In the genomic region with DNA sequence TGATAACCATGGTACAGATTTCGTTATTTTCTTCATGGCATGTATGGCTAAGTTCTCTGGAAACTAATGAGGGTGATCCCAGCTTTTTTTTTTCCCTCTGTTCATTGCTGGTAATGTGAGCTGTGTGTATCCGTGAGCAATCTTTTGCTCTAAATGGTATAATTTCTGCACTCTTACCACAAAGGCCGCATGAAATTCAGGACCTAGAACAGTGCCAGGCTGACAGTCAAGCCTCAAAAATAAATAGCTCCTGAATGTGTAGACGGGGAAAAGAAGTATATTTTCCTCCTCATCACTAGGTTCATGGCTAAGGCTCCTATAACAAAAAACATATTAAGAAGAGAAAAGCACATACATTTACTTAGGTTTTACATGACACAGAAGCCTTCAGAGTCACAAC, we compare ENCODE assay signal across 22 cellular contexts.
DNase-seq lines count a peak whose midpoint lies in the region; ATAC-seq, FAIRE-seq and TF ChIP-seq lines count a peak whose summit lies in the region.
"Had no signal": no experiment of that assay in that cellular context is flagged by ENCODE, and none has a peak within 500 bp of the region (broad histone marks: within the 10 kb centered on the region; RNA-seq: fewer than 3 reads in every experiment).

No MANE protein-coding gene starts in this region.

- no peak overlapping the region for H3K23ac ChIP-seq in H1 (ENCODE audit: insufficient read length)

- 72% methylated on average over 2 of the region's 4 CpGs for WGBS in HUES64
- 55% methylated on average over 4 of the region's 4 CpGs; no CpG with 5 or more reads in 1 of the 2 experiments for WGBS in H1 (ENCODE audit: extremely low coverage in 1 of 2, insufficient coverage in 1 of 2, insufficient read length in 1 of 2, insufficient replicate concordance in 2 of 2, low coverage in 1 of 2, low lambda C conversion rate in 2 of 2, missing lambda C conversion rate in 1 of 2), 2 experiments
- 49% methylated on average over 4 of the region's 4 CpGs for WGBS in right cardiac atrium

- H3K27ac ChIP-seq in GM23338 (ENCODE audit: low read depth), result no peak overlapping the region
- peak overlapping the region; percentile 92; the same call in 1 of the 2 replicates for H3K27ac ChIP-seq in HUES64 (ENCODE audit: low read depth, low read length)
- H3K27ac ChIP-seq in H1 (ENCODE audit: low read depth, low read length), result no peak overlapping the region
- H3K27ac ChIP-seq in right cardiac atrium (ENCODE audit: low read length), result no peak overlapping the region
- H3K27ac ChIP-seq: GM23248, HL-60 had no signal

- H2AFZ ChIP-seq in GM23338 (no peak overlapping the region; the same call in 1 of the 2 replicates), H1 (ENCODE audit: low read length) (no peak overlapping the region)
- H2AFZ ChIP-seq: GM23248 had no signal

- intact Hi-C loops in right cardiac atrium (cut with DNase I), result loop anchor here in 1 of 4 donors (10.0 kb wide), 1 partner anchor 738 kb away; no protein-coding TSS in a partner anchor
- intact Hi-C loops in posterior cingulate gyrus (cut with DNase I), result no loop called here

- no peak for TF ChIP-seq POLR2A in H1 (IDR thresholded peaks at IDR 0.05; ENCODE audit: control extremely low read depth in 1 of 2, low read depth in 2 of 2, low read length in 2 of 2)

- no peaks in the 10 kb centered on the region for H4K20me1 ChIP-seq in GM23338 (replicated peaks; ENCODE audit: insufficient read depth)
- H4K20me1 ChIP-seq in H1 (replicated peaks in 1 of 2; ENCODE audit: control insufficient read depth in 1 of 2, insufficient read depth in 2 of 2, low read length in 2 of 2), result no peaks in the 10 kb centered on the region

- H3K9me2 ChIP-seq in GM23338 (ENCODE audit: insufficient read depth), result no peaks in the 10 kb centered on the region; the same call in 1 of the 2 replicates

- H3K79me2 ChIP-seq in GM23338 (replicated peaks; ENCODE audit: insufficient read depth), result no peaks in the 10 kb centered on the region
- H3K79me2 ChIP-seq in H1 (ENCODE audit: control insufficient read depth in 1 of 2, insufficient read depth in 2 of 2, low read length in 2 of 2), result no peaks in the 10 kb centered on the region

- peaks cover 42% of the 10 kb centered on the region for H3K4me1 Mint-ChIP-seq in GM23338
- H3K4me1 Mint-ChIP-seq: CD14-positive monocyte had no signal

- H4K5ac ChIP-seq in H1 (ENCODE audit: insufficient read length, low read depth, low read length), result no peak overlapping the region

- no peak overlapping the region for H3K18ac ChIP-seq in H1 (ENCODE audit: extremely low read depth, low read length)

- H2BK120ac ChIP-seq in H1 (replicated peaks; ENCODE audit: low read depth, low read length), result no peak overlapping the region

- H2AK5ac ChIP-seq in H1 (ENCODE audit: low read depth, low read length), result no peak overlapping the region

- H3K56ac ChIP-seq in H1 (replicated peaks; ENCODE audit: insufficient read length, low read depth, low read length), result no peak overlapping the region

- FAIRE-seq in H1 (lab: Jason Lieb, UNC), result peak; percentile 24
- FAIRE-seq: D721Med, G401.6, GM19239 had no signal

- ATAC-seq in GM23338, result no peak; the same call in 2 of the 3 replicates
- no peak for ATAC-seq in right cardiac atrium
- ATAC-seq: CD8-positive, alpha-beta T cell had no signal

- no peak overlapping the region for H3K14ac ChIP-seq in H1 (ENCODE audit: insufficient read length)

- peaks cover 11% of the 10 kb centered on the region for H3K27me3 Mint-ChIP-seq in GM23338 (ENCODE audit: insufficient read depth, low read depth, poor library complexity)

- H3K4ac ChIP-seq in H1 (replicated peaks; ENCODE audit: insufficient read length, low read depth, low read length), result no peak overlapping the region

- TF ChIP-seq RAD21 in H1 (IDR thresholded peaks at IDR 0.05 in 1 of 2, conservative IDR thresholded peaks at IDR 0.05 in 1 of 2; ENCODE audit: low read depth in 2 of 2, low read length in 2 of 2), result no peak

- no peaks in the 10 kb centered on the region for H3K79me1 ChIP-seq in H1 (ENCODE audit: low read depth, low read length)

- POLR2A ChIA-PET in H1 (lab: Charles Lee; ENCODE audit: partially characterized antibody), result no interaction called here

- H3K4me3 Mint-ChIP-seq in GM23338, result no peak overlapping the region
- H3K4me3 Mint-ChIP-seq: CD14-positive monocyte; CD8-positive, alpha-beta T cell had no signal

- H3F3A ChIP-seq in GM23338 (replicated peaks; ENCODE audit: low read depth), result no peaks in the 10 kb centered on the region; the same call in 1 of the 2 replicates

- peak overlapping the region; percentile 48 for H3K4me2 ChIP-seq in GM23338
- H3K4me2 ChIP-seq in H1 (ENCODE audit: insufficient read depth in 1 of 2, low read depth in 2 of 2, low read length in 2 of 2), result peak overlapping the region; percentile 24 to 32; a peak in 3 of 4 replicates

- H3K9me3 ChIP-seq in HUES64 (ENCODE audit: insufficient read depth, low read depth, low read length), result no peaks in the 10 kb centered on the region
- H3K9me3 ChIP-seq in H1 (ENCODE audit: insufficient read depth in 2 of 2, low read depth in 1 of 2, low read length in 1 of 2), result no peaks in the 10 kb centered on the region
- no peaks in the 10 kb centered on the region for H3K9me3 ChIP-seq in right cardiac atrium (ENCODE audit: control insufficient read depth, low read length)
- no peaks in the 10 kb centered on the region for H3K9me3 ChIP-seq in MG63

- H2BK5ac ChIP-seq in H1 (ENCODE audit: low read depth, low read length), result no peak overlapping the region

- H3K9me3 Mint-ChIP-seq in GM23338, result no peaks in the 10 kb centered on the region
- H3K9me3 Mint-ChIP-seq: CD8-positive, alpha-beta T cell had no signal

- H3K27me3 ChIP-seq in GM23338 (ENCODE audit: insufficient read depth) (no peaks in the 10 kb centered on the region), HUES64 (ENCODE audit: insufficient read depth, low read length) (no peaks in the 10 kb centered on the region), H1 (replicated peaks in 1 of 4; ENCODE audit: control insufficient read depth in 3 of 4, extremely low read depth in 1 of 4, insufficient read depth in 3 of 4, low read length in 3 of 4) (peaks cover 0 to 4% (median 2%) of the 10 kb centered on the region in 4 experiments; a peak in 1 of 7 replicates), right cardiac atrium (ENCODE audit: control insufficient read depth, insufficient read depth) (no peaks in the 10 kb centered on the region), MG63 (no peaks in the 10 kb centered on the region)

- H2BK15ac ChIP-seq in H1 (ENCODE audit: low read length), result no peak overlapping the region

- H3K9ac ChIP-seq in HUES64 (ENCODE audit: low read depth, low read length), result no peak overlapping the region
- H3K9ac ChIP-seq in H1 (replicated peaks in 1 of 4; ENCODE audit: extremely low read depth in 1 of 4, low read depth in 3 of 4, low read length in 3 of 4), result no peak overlapping the region
- H3K9ac ChIP-seq: GM23248 had no signal

- no peak overlapping the region for H4K91ac ChIP-seq in H1 (replicated peaks; ENCODE audit: insufficient read length, low read length)

- H3K36me3 ChIP-seq in GM23338 (ENCODE audit: insufficient read depth) (no peaks in the 10 kb centered on the region), HUES64 (ENCODE audit: insufficient read depth, low read length) (no peaks in the 10 kb centered on the region), H1 (ENCODE audit: control insufficient read depth in 2 of 4, insufficient read depth in 4 of 4, low read length in 3 of 4) (no peaks in the 10 kb centered on the region), MG63 (no peaks in the 10 kb centered on the region)

- DNase-seq in GM23338 (ENCODE audit: low spot score), result no peak
- DNase-seq in H1 (ENCODE audit: low read depth in 1 of 2, low spot score in 2 of 2), result no peak
- peak; percentile 37 for DNase-seq in left kidney (ENCODE audit: low read depth, low spot score)
- DNase-seq in AG08396 (ENCODE audit: low spot score), result no peak
- DNase-seq in right cardiac atrium, result no peak
- no peak for DNase-seq in posterior cingulate gyrus
- no peak for DNase-seq in MG63
- DNase-seq: CD8-positive, alpha-beta T cell; COR-L47; DMS153; DMS79 treated with DMSO at 0.1 percent for 48 hours; EL; GM23248; HCEC 1CT; IMR-90; KG1 had no signal

- H3K36me3 Mint-ChIP-seq in GM23338 (ENCODE audit: low read depth), result no peaks in the 10 kb centered on the region
- H3K36me3 Mint-ChIP-seq: CD14-positive monocyte; CD8-positive, alpha-beta T cell had no signal

- H3K4me3 ChIP-seq in GM23338, result peak overlapping the region; percentile 10; the same call in 1 of the 2 replicates
- H3K4me3 ChIP-seq in HUES64 (ENCODE audit: low read length), result no peak overlapping the region
- peak overlapping the region in 1 of 4 experiments; percentile 3; a peak in 1 of 8 replicates for H3K4me3 ChIP-seq in H1 (ENCODE audit: extremely low read depth in 1 of 4, insufficient read depth in 2 of 4, low read depth in 3 of 4, low read length in 4 of 4)
- no peak overlapping the region for H3K4me3 ChIP-seq in right cardiac atrium (ENCODE audit: low read length)
- H3K4me3 ChIP-seq in MG63, result no peak overlapping the region
- H3K4me3 ChIP-seq: GM23248 had no signal

- TF ChIP-seq CTCF in GM23338 (conservative IDR thresholded peaks at IDR 0.05; ENCODE audit: low read depth in 2 of 2) (no peak), H1 (IDR thresholded peaks at IDR 0.05; ENCODE audit: control extremely low read depth in 1 of 3, insufficient read depth in 1 of 3, low read depth in 1 of 3, low read length in 3 of 3) (no peak)

- H3K4me1 ChIP-seq in GM23338 (ENCODE audit: insufficient read depth) (peaks cover 38% of the 10 kb centered on the region), HUES64 (ENCODE audit: insufficient read depth, low read length) (peaks cover 39% of the 10 kb centered on the region), H1 (replicated peaks in 1 of 4; ENCODE audit: control insufficient read depth in 3 of 4, insufficient read depth in 4 of 4, low read length in 3 of 4) (peaks cover 3 to 24% (median 15%) of the 10 kb centered on the region in 4 experiments; a peak in 6 of 7 replicates), right cardiac atrium (ENCODE audit: control insufficient read depth, insufficient read depth, low read length) (no peaks in the 10 kb centered on the region)

- no peak for TF ChIP-seq EP300 in H1 (IDR thresholded peaks at IDR 0.05; ENCODE audit: borderline replicate concordance in 1 of 2, low read depth in 2 of 2, low read length in 2 of 2)

- H3K27ac Mint-ChIP-seq in GM23338, result no peak overlapping the region; the same call in 1 of the 2 replicates
- H3K27ac Mint-ChIP-seq: CD14-positive monocyte; CD8-positive, alpha-beta T cell had no signal

- CTCF ChIA-PET in H1 (lab: Charles Lee; ENCODE audit: partially characterized antibody), result interaction anchor here (2.5 to 3.0 kb wide), 2 partner anchors 14 to 82 kb away, joined by 7 to 11 read pairs; no protein-coding TSS in a partner anchor

- no peaks in the 10 kb centered on the region for H3K23me2 ChIP-seq in H1 (ENCODE audit: low read depth, low read length)

- no peak overlapping the region for H4K8ac ChIP-seq in H1 (ENCODE audit: extremely low read depth, insufficient read depth, low read length)

- 0 out of 2 replicates have a peak overlapping the region, but pooled peaks have one; percentile 15 for H2BK20ac ChIP-seq in H1 (ENCODE audit: low read length)

- H2BK12ac ChIP-seq in H1 (ENCODE audit: low read depth, low read length), result no peak overlapping the region

TF ChIP-seq in GM23338, 12 proteins besides CTCF, POLR2A, EP300 and RAD21 (continues in another document):
- TF ChIP-seq ZNF331 (CRISPR knock-in tag; IDR thresholded peaks at IDR 0.05; ENCODE audit: low read depth), result no peak

TF ChIP-seq in H1, 55 proteins besides CTCF, POLR2A, EP300 and RAD21 (continues in another document):
- no peak for TF ChIP-seq TBP (IDR thresholded peaks at IDR 0.05; ENCODE audit: low read depth, low read length)
